Comparison of ENCODE assay signal across 20 cellular contexts in genomic region chr6:140897349-140897748, GRCh38.
DNase-seq lines count a peak whose midpoint lies in the region; ATAC-seq, FAIRE-seq and TF ChIP-seq lines count a peak whose summit lies in the region.
"Had no signal": no experiment of that assay in that cellular context is flagged by ENCODE, and none has a peak within 500 bp of the region (broad histone marks: within the 10 kb centered on the region; RNA-seq: fewer than 3 reads in every experiment).

No MANE protein-coding gene starts in this region.

- no peak for TF ChIP-seq RAD21 in HepG2 (CRISPR knock-in tag; IDR thresholded peaks at IDR 0.05)
- TF ChIP-seq RAD21 in GM12878 (IDR thresholded peaks at IDR 0.05; ENCODE audit: insufficient read depth, low read depth, low read length): no peak

- H3K4me1 Mint-ChIP-seq in T-helper 17 cell: no peaks in the 10 kb centered on the region
- H3K4me1 Mint-ChIP-seq: activated naive CD8-positive, alpha-beta T cell treated with anti-CD3 and anti-CD28 coated beads for 36 hours; nephron had no signal

- WGBS in HepG2 (ENCODE audit: low lambda C conversion rate): 6% methylated on average over 3 of the region's 3 CpGs
- WGBS in right lobe of liver (ENCODE audit: insufficient coverage, low coverage, low lambda C conversion rate, missing lambda C conversion rate): 56% methylated on average over 3 of the region's 3 CpGs
- 20% methylated on average over 3 of the region's 3 CpGs for WGBS in GM12878 (ENCODE audit: insufficient coverage, insufficient replicate concordance, low lambda C conversion rate, missing lambda C conversion rate)

- TF ChIP-seq EP300 in HepG2 (IDR thresholded peaks at IDR 0.05; ENCODE audit: low read depth in 2 of 2, low read length in 2 of 2): no peak
- no peak for TF ChIP-seq EP300 in HepG2 (CRISPR knock-in tag; IDR thresholded peaks at IDR 0.05; ENCODE audit: borderline replicate concordance)
- TF ChIP-seq EP300 in GM12878 (IDR thresholded peaks at IDR 0.05; ENCODE audit: borderline replicate concordance in 1 of 2, control insufficient read depth in 1 of 2, low read depth in 2 of 2, low read length in 2 of 2): no peak

- intact Hi-C loops in HepG2 (cut with micrococcal nuclease; ENCODE audit: unreplicated experiment) (loop anchor here (10.0 kb wide), 1 partner anchor 1523 kb away; the partner anchor contains the start of gene CITED2), right lobe of liver (cut with DNase I) (no loop called here), GM12878 (cut with micrococcal nuclease; ENCODE audit: unreplicated experiment) (loop anchor here (10.0 kb wide), 1 partner anchor 353 kb away; no protein-coding TSS in a partner anchor)

- no peak overlapping the region for H3K27ac Mint-ChIP-seq in T-helper 17 cell
- H3K27ac Mint-ChIP-seq: activated naive CD8-positive, alpha-beta T cell treated with anti-CD3 and anti-CD28 coated beads for 36 hours; nephron; T-helper 1 cell treated with Interleukin-12 subunit alpha and Interleukin-12 subunit beta and Interleukin-4 antibody, amounts not matched to agents 30 μg/mL and 1 μg/mL, for 36 hours had no signal

- H3K36me3 Mint-ChIP-seq in T-helper 17 cell (ENCODE audit: low read depth): no peaks in the 10 kb centered on the region
- H3K36me3 Mint-ChIP-seq: activated naive CD8-positive, alpha-beta T cell treated with anti-CD3 and anti-CD28 coated beads for 36 hours had no signal

- no peak overlapping the region for H3K4me3 Mint-ChIP-seq in T-helper 17 cell
- H3K4me3 Mint-ChIP-seq: activated naive CD8-positive, alpha-beta T cell treated with anti-CD3 and anti-CD28 coated beads for 36 hours; nephron; T-helper 1 cell treated with Interleukin-12 subunit alpha and Interleukin-12 subunit beta and Interleukin-4 antibody, amounts not matched to agents 30 μg/mL and 1 μg/mL, for 36 hours had no signal

- H3K27ac ChIP-seq in HepG2 (ENCODE audit: extremely low read length, insufficient read depth, low read length) (peak overlapping the region; percentile 70), right lobe of liver (no peak overlapping the region), GM12878 (ENCODE audit: control insufficient read depth, insufficient read depth) (peak overlapping the region; percentile 65)
- H3K27ac ChIP-seq: breast epithelium had no signal

- peak; percentile 38 to 58; a peak in 2 of 4 replicates for TF ChIP-seq POLR2A in HepG2 (IDR thresholded peaks at IDR 0.05; ENCODE audit: insufficient read depth in 1 of 2, low read depth in 2 of 2, low read length in 2 of 2)
- TF ChIP-seq POLR2A in right lobe of liver (IDR thresholded peaks at IDR 0.05): no peak
- no peak for TF ChIP-seq POLR2A in GM12878 (IDR thresholded peaks at IDR 0.05; ENCODE audit: low read depth, low read length)

- no peaks in the 10 kb centered on the region; a peak in 1 of 5 replicates for H3K27me3 ChIP-seq in HepG2 (ENCODE audit: control insufficient read depth in 1 of 2, insufficient read depth in 2 of 2, low read length in 2 of 2)
- no peaks in the 10 kb centered on the region for H3K27me3 ChIP-seq in right lobe of liver
- no peaks in the 10 kb centered on the region for H3K27me3 ChIP-seq in GM12878 (replicated peaks in 1 of 2; ENCODE audit: control insufficient read depth in 2 of 2, insufficient read depth in 2 of 2, low read length in 1 of 2)
- no peaks in the 10 kb centered on the region for H3K27me3 ChIP-seq in BE2C
- H3K27me3 ChIP-seq: breast epithelium had no signal

- H3K79me2 ChIP-seq in HepG2 (ENCODE audit: insufficient read depth, low read length) (peaks cover 54% of the 10 kb centered on the region), GM12878 (ENCODE audit: control insufficient read depth, insufficient read depth, low read length) (peaks cover 17% of the 10 kb centered on the region)

- RAD21 ChIA-PET in GM12878 (lab: Charles Lee; ENCODE audit: unreplicated experiment): interaction anchor here (1.0 kb wide), 1 partner anchor 311 kb away, joined by 3 read pairs; no protein-coding TSS in a partner anchor

- no peak for TF ChIP-seq CTCF in HepG2 (CRISPR knock-in tag; IDR thresholded peaks at IDR 0.05)
- no peak for TF ChIP-seq CTCF in right lobe of liver (IDR thresholded peaks at IDR 0.05)
- no peak for TF ChIP-seq CTCF in GM12878 (IDR thresholded peaks at IDR 0.05 in 2 of 3, conservative IDR thresholded peaks at IDR 0.05 in 1 of 3; ENCODE audit: control insufficient read depth in 2 of 3, extremely low read depth in 1 of 3, insufficient read depth in 1 of 3, low read depth in 3 of 3, low read length in 3 of 3)
- no peak for TF ChIP-seq CTCF in BE2C (IDR thresholded peaks at IDR 0.05; ENCODE audit: low read depth, low read length)

- SMC1A ChIA-PET in GM12878 (lab: Charles Lee; ENCODE audit: uncharacterized antibody, unreplicated experiment): interaction anchor here (0.6 to 1.4 kb wide), 6 partner anchors 8 to 666 kb away, joined by 3 to 5 read pairs (median 3); no protein-coding TSS in a partner anchor

- H3K4me3 ChIP-seq in HepG2 (replicated peaks in 1 of 3; ENCODE audit: insufficient read depth in 1 of 3, low read depth in 2 of 3, low read length in 3 of 3) (peak overlapping the region; percentile 86 to 98 (median 88)), right lobe of liver (peak overlapping the region in 1 of 3 donors; percentile 35), GM12878 (peak overlapping the region; percentile 78), BE2C (ENCODE audit: low read depth, low read length) (no peak overlapping the region)
- H3K4me3 ChIP-seq: lung had no signal

- H3K4me2 ChIP-seq in HepG2 (ENCODE audit: low read depth, low read length) (peak overlapping the region; percentile 81), GM12878 (ENCODE audit: control insufficient read depth, insufficient read depth) (peak overlapping the region; percentile 59)

- CTCF ChIA-PET in HepG2 (lab: Yijun Ruan, JAX; ENCODE audit: low intra/inter-chr PET ratio, low total read pairs) (no interaction called here), GM12878 (lab: Yijun Ruan, JAX) (interaction anchor here (1.7 kb wide), 1 partner anchor 10 kb away, joined by 3 read pairs; no protein-coding TSS in a partner anchor)

- H3K4me1 ChIP-seq in HepG2 (ENCODE audit: insufficient read depth, low read length): peaks cover 17% of the 10 kb centered on the region
- no peaks in the 10 kb centered on the region for H3K4me1 ChIP-seq in right lobe of liver
- no peaks in the 10 kb centered on the region for H3K4me1 ChIP-seq in GM12878 (ENCODE audit: control insufficient read depth, insufficient read depth, low read length)
- H3K4me1 ChIP-seq in BE2C: no peaks in the 10 kb centered on the region
- H3K4me1 ChIP-seq: breast epithelium had no signal

- H3K9ac ChIP-seq in HepG2 (ENCODE audit: insufficient read depth, low read depth, low read length) (peak overlapping the region; percentile 89), GM12878 (ENCODE audit: control insufficient read depth, insufficient read depth, low read length) (peak overlapping the region; percentile 56)

- H3K9me3 ChIP-seq in HepG2 (ENCODE audit: low read length) (no peaks in the 10 kb centered on the region), right lobe of liver (no peaks in the 10 kb centered on the region), GM12878 (replicated peaks; ENCODE audit: control insufficient read depth, insufficient read depth, low read length) (peaks cover 2% of the 10 kb centered on the region; the same call in 2 of the 3 replicates), T-helper 17 cell (ENCODE audit: control insufficient read depth, low read length, poor library complexity, severe bottlenecking) (no peaks in the 10 kb centered on the region), BE2C (no peaks in the 10 kb centered on the region; the same call in 1 of the 2 replicates)

- DNase-seq in HepG2 (ENCODE audit: low spot score) (peak; percentile 45), right lobe of liver (no peak), NCI-H82 (lab: John Stamatoyannopoulos, UW) (peak; percentile 72), GM12878 (ENCODE audit: low read depth, low spot score) (no peak), HT-29 (ENCODE audit: low spot score) (no peak), T-helper 17 cell (no peak), kidney glomerular epithelial cell (lab: John Stamatoyannopoulos, UW) (no peak), BE2C (no peak)
- DNase-seq: ACHN; activated CD4-positive, alpha-beta T cell treated with anti-CD3 and anti-CD28 coated beads for 48 hours; activated naive CD8-positive, alpha-beta T cell treated with anti-CD3 and anti-CD28 coated beads for 36 hours; activated T-cell treated with anti-CD3 and anti-CD28 coated beads, Interleukin-2, amount 50 U/mL, for 1 hour; effector memory CD4-positive, alpha-beta T cell; PC-3; stimulated activated CD4-positive, alpha-beta T cell treated with anti-CD3 and anti-CD28 coated beads, Interleukin-1b, Interleukin-23, amount 100 ng/mL, for 48 hours had no signal

- BruUV-seq in HepG2 (replicated peaks; lab: Mats Ljungman, UMichigan): no TSS peak
- no TSS peak for BruUV-seq in GM12878 (replicated peaks; lab: Mats Ljungman, UMichigan)

- ATAC-seq in HepG2: peak; percentile 82
- no peak for ATAC-seq in right lobe of liver
- peak; percentile 77 for ATAC-seq in GM12878
- ATAC-seq in T-helper 17 cell: no peak
- ATAC-seq: PC-3 had no signal

- FAIRE-seq in HepG2 (lab: Jason Lieb, UNC): no peak
- FAIRE-seq in GM12878 (lab: Jason Lieb, UNC): no peak
- FAIRE-seq: HTR-8/SVneo had no signal

- peaks cover 7% of the 10 kb centered on the region for H3K27me3 Mint-ChIP-seq in T-helper 17 cell

- POLR2A ChIA-PET in HepG2 (lab: Yijun Ruan, JAX) (interaction anchor here (1.1 to 2.0 kb wide), 4 partner anchors 10 to 1525 kb away, joined by 3 to 10 read pairs (median 6); partner anchors contain the start of gene CITED2), GM12878 (lab: Charles Lee) (interaction anchor here (0.7 kb wide), 1 partner anchor 20 kb away, joined by 3 read pairs; no protein-coding TSS in a partner anchor)

- H4K20me1 ChIP-seq in HepG2 (ENCODE audit: insufficient read depth, low read length) (no peaks in the 10 kb centered on the region), GM12878 (ENCODE audit: control insufficient read depth, insufficient read depth) (no peaks in the 10 kb centered on the region)

- H3K36me3 ChIP-seq in HepG2 (replicated peaks in 1 of 2; ENCODE audit: control insufficient read depth in 1 of 2, insufficient read depth in 2 of 2, low read length in 2 of 2): peaks cover 5 to 21% of the 10 kb centered on the region in 2 experiments; a peak in 4 of 5 replicates
- no peaks in the 10 kb centered on the region for H3K36me3 ChIP-seq in right lobe of liver
- H3K36me3 ChIP-seq in GM12878 (ENCODE audit: control insufficient read depth in 2 of 2, insufficient read depth in 2 of 2, low read length in 1 of 2): no peaks in the 10 kb centered on the region
- no peaks in the 10 kb centered on the region for H3K36me3 ChIP-seq in BE2C
- H3K36me3 ChIP-seq: breast epithelium had no signal

- in situ Hi-C loops in HepG2 (cut with HindIII; ENCODE audit: extremely low pct_ligation_motif_present, low pct_unique_long_range_greater_than_20kb): no loop called here
- in situ Hi-C loops in GM12878 (cut with MboI): no loop called here

- H2AFZ ChIP-seq in HepG2 (ENCODE audit: low read length) (no peak overlapping the region), GM12878 (ENCODE audit: control insufficient read depth, low read depth, low read length) (peak overlapping the region; percentile 74)

TF ChIP-seq in HepG2, 621 proteins besides CTCF, POLR2A, EP300 and RAD21 (continues in another document):
- TF ChIP-seq ZBTB20 (CRISPR knock-in tag; IDR thresholded peaks at IDR 0.05; ENCODE audit: borderline replicate concordance, low read depth): no peak

Comparison
In these comparisons a context has a peak if more than half of its experiments do, and no peak if none do; other contexts are left out.
1. ATAC-seq: peak in HepG2 (single experiment) and GM12878 (single experiment); none in right lobe of liver (0 of 4) and T-helper 17 cell (single experiment).
2. DNase-seq: peak in HepG2 (single experiment) and NCI-H82 (single experiment); none in right lobe of liver (0 of 3), GM12878 (single experiment), HT-29 (single experiment), T-helper 17 cell (0 of 3), kidney glomerular epithelial cell (single experiment) and BE2C (single experiment).
3. H3K27ac ChIP-seq: peak in HepG2 (single experiment) and GM12878 (single experiment); none in right lobe of liver (0 of 3).
4. POLR2A ChIP-seq: peak in HepG2 (2 of 2); none in right lobe of liver (single experiment) and GM12878 (single experiment).
5. intact Hi-C loops: an anchor here in HepG2 (10.0 kb wide) and GM12878 (10.0 kb wide); none called in right lobe of liver.
6. Of the 75 proteins assayed by ChIP-seq in both HepG2 and GM12878: peak only in HepG2: POLR2A, POLR2AphosphoS5 and SIN3A; only in GM12878: none; in both: YY1; in neither: 71.